Comparison of ENCODE assay signal across 9 cellular contexts in genomic region chrX:155611302-155611701, GRCh38. TPM values are rescaled to one million over a fixed set of nuclear protein-coding genes. Genes with fewer than 3 reads are reported as not detected.
DNase-seq lines count a peak whose midpoint lies in the region; ATAC-seq and TF ChIP-seq lines count a peak whose summit lies in the region.
"Had no signal": no experiment of that assay in that cellular context is flagged by ENCODE, and none has a peak within 500 bp of the region (broad histone marks: within the 10 kb centered on the region; RNA-seq: fewer than 3 reads in every experiment).

No MANE protein-coding gene starts in this region.

- no peaks in the 10 kb centered on the region for H3K9me2 ChIP-seq in PC-3 (replicated peaks; ENCODE audit: low read length)

- H3K4me1 ChIP-seq in BLaER1 (peaks cover 10% of the 10 kb centered on the region; the same call in 1 of the 2 replicates), HUES64 (ENCODE audit: insufficient read depth, low read length) (no peaks in the 10 kb centered on the region), breast epithelium (no peaks in the 10 kb centered on the region), PC-3 (ENCODE audit: insufficient read depth, low read length) (no peaks in the 10 kb centered on the region)

- H3K79me2 ChIP-seq in PC-3 (ENCODE audit: low read length), result no peaks in the 10 kb centered on the region

- H4K20me1 ChIP-seq in BLaER1 (no peaks in the 10 kb centered on the region), PC-3 (ENCODE audit: low read length) (no peaks in the 10 kb centered on the region)

- WGBS in HUES64, result 89% methylated on average over 1 of the region's 2 CpGs

- DNase-seq in breast epithelium (ENCODE audit: low spot score in 2 of 2) (no peak), H4 (ENCODE audit: low spot score) (no peak), PC-3 (no peak), NCI-H2107 (lab: John Stamatoyannopoulos, UW) (no peak), iPS-NIHi11 (ENCODE audit: low spot score) (no peak)

- TF ChIP-seq CTCF in breast epithelium (IDR thresholded peaks at IDR 0.05) (no peak), nephron (IDR thresholded peaks at IDR 0.05; ENCODE audit: unreplicated experiment in 3 of 3) (no peak), PC-3 (conservative IDR thresholded peaks at IDR 0.05; ENCODE audit: low read depth, low read length) (no peak)

- H3K4me1 Mint-ChIP-seq in nephron, result peaks cover 3% of the 10 kb centered on the region

- peak overlapping the region; percentile 96 to 99 (median 97) for H3K27ac Mint-ChIP-seq in nephron

- H3K9me3 ChIP-seq in BLaER1 (peaks cover 24% of the 10 kb centered on the region), HUES64 (ENCODE audit: insufficient read depth, low read depth, low read length) (no peaks in the 10 kb centered on the region), breast epithelium (no peaks in the 10 kb centered on the region), PC-3 (ENCODE audit: low read length) (no peaks in the 10 kb centered on the region)

- CTCF ChIA-PET in PC-3 (lab: Charles Lee), result no interaction called here

- peak overlapping the region; percentile 89; the same call in 1 of the 2 replicates for H3K27ac ChIP-seq in BLaER1
- no peak overlapping the region for H3K27ac ChIP-seq in HUES64 (ENCODE audit: low read depth, low read length)
- peak overlapping the region; percentile 88 to 96 for H3K27ac ChIP-seq in breast epithelium
- H3K27ac ChIP-seq in PC-3 (ENCODE audit: low read length), result no peak overlapping the region

- POLR2A ChIA-PET in PC-3 (lab: Charles Lee; ENCODE audit: unreplicated experiment), result no interaction called here

- H3K36me3 Mint-ChIP-seq in nephron (ENCODE audit: low read depth), result peaks cover 42% of the 10 kb centered on the region

- peaks cover 35% of the 10 kb centered on the region for H3K9me3 Mint-ChIP-seq in nephron

- H3K27me3 ChIP-seq in BLaER1, result peaks cover 21% of the 10 kb centered on the region
- H3K27me3 ChIP-seq in HUES64 (ENCODE audit: insufficient read depth, low read length), result no peaks in the 10 kb centered on the region
- H3K27me3 ChIP-seq in breast epithelium, result no peaks in the 10 kb centered on the region
- no peaks in the 10 kb centered on the region for H3K27me3 ChIP-seq in PC-3 (ENCODE audit: low read length)

- H3K4me3 ChIP-seq in BLaER1 (peak overlapping the region; percentile 77), HUES64 (ENCODE audit: low read length) (peak overlapping the region; percentile 86), breast epithelium (peak overlapping the region; percentile 65 to 78 (median 71)), PC-3 (ENCODE audit: low read length) (no peak overlapping the region)

- H3F3A ChIP-seq in PC-3 (ENCODE audit: low read length, unreplicated experiment), result no peaks in the 10 kb centered on the region

- intact Hi-C loops in breast epithelium (cut with DNase I; ENCODE audit: low total_unique reads), result no loop called here
- intact Hi-C loops in PC-3 (cut with micrococcal nuclease), result no loop called here

- H3K9ac ChIP-seq in BLaER1 (0 out of 2 replicates have a peak overlapping the region, but pooled peaks have one; percentile 91), HUES64 (ENCODE audit: low read depth, low read length) (no peak overlapping the region), PC-3 (ENCODE audit: low read length) (no peak overlapping the region)

- ATAC-seq in PC-3, result no peak
- ATAC-seq: activated CD4-positive, CD25-positive, alpha-beta regulatory T cell treated with anti-CD3 and anti-CD28 coated beads, Interleukin-2, amount 50 U/mL, for 24 hours had no signal

- H3K27me3 Mint-ChIP-seq in nephron (ENCODE audit: low read depth), result no peaks in the 10 kb centered on the region

- H3K4me2 ChIP-seq in BLaER1 (peak overlapping the region; percentile 42), PC-3 (ENCODE audit: low read length) (no peak overlapping the region)

- no TSS peak for BruUV-seq in PC-3 (replicated peaks; lab: Mats Ljungman, UMichigan)

- no peak overlapping the region for H2AFZ ChIP-seq in PC-3 (ENCODE audit: low read length)

- peak overlapping the region; percentile 88 to 96 (median 94) for H3K4me3 Mint-ChIP-seq in nephron

- H3K36me3 ChIP-seq in BLaER1 (no peaks in the 10 kb centered on the region), HUES64 (ENCODE audit: insufficient read depth, low read length) (no peaks in the 10 kb centered on the region), breast epithelium (no peaks in the 10 kb centered on the region), PC-3 (ENCODE audit: low read depth, low read length) (no peaks in the 10 kb centered on the region)

- TF ChIP-seq POLR2A in breast epithelium (IDR thresholded peaks at IDR 0.05), result no peak

RNA-seq across cellular contexts. Expression of gene SPRY3, which starts 1.1 kb away (rescaled TPM):
- polyA plus RNA-seq in HUES64 (2013, experiment 1 of 2), result 1.0 TPM
- 1.1 TPM for polyA plus RNA-seq in HUES64 (2013, experiment 2 of 2)
- total RNA-seq in breast epithelium (1 to 10 TPM; 1.3 to 1.9 (median 1.8) TPM), PC-3 (2014; rRNA removed) (not detected in 2 replicates)
- total RNA-seq in H4 (2014; rRNA removed; shearing (Covaris generic)), result 0.80 and 0.93 TPM in 2 replicates

RNA-seq across cellular contexts. Expression of gene TMLHE, which starts 1.4 kb away (rescaled TPM):
- 8.1 TPM for polyA plus RNA-seq in HUES64 (2013, experiment 1 of 2)
- polyA plus RNA-seq in HUES64 (2013, experiment 2 of 2), result 9.1 TPM
- 10 to 100 TPM; 17.7 to 23.7 (median 19.5) TPM for total RNA-seq in breast epithelium
- 10.9 and 11.0 TPM in 2 replicates for total RNA-seq in H4 (2014; rRNA removed; shearing (Covaris generic))
- total RNA-seq in PC-3 (2014; rRNA removed), result not detected in 2 replicates

Comparison
In these comparisons a context has a peak if more than half of its experiments do, and no peak if none do; other contexts are left out.
1. H3K27ac ChIP-seq: peak in BLaER1 (single experiment) and breast epithelium (2 of 2); none in HUES64 (single experiment) and PC-3 (single experiment).
2. RNA of gene TMLHE, which starts 1.4 kb away (total RNA-seq): 17.7 to 23.7 TPM in breast epithelium and 10.9 to 11.0 TPM in H4; not detected in PC-3; every median in the first group is over 10 times any median in the second.